Comparison of ENCODE assay signal across 7 cellular contexts in the genomic region with DNA sequence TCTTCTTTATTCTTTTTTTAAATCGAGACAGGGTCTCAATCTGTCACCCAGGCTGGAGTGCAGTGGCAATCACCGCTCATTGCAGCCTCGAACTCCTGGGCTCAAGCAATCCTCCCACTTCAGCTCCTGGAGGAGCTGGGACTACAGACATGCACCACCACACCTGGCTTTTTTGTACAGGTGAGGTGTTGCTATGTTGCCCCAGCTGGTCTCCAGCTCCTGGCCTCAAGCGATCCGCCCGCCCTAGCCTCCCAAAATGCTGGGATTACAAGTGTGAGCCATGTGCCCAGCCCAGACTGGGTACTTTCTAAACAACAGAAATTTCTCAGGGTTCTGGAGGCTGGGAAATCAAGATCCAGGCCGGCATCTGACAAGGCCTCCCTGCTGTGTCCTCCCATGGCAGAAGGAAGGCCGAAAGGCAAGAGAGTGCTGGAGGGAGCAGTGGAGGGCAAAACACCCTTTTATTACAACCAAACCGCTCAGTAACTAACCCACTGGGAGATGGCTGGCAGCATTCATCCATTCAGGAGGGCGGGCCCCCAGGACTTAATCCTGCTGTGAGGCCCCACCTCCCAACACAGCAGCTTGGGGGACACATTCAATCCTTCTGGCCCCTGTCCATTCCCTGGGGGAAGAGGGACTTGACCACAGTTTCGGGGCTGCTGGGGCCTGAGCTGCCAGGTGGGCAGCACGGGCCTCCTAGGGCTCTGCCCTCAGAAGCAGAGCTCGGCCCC.
DNase-seq lines count a peak whose midpoint lies in the region; TF ChIP-seq lines count a peak whose summit lies in the region.
"Not testable (repeated sequence)": the region's sequence is repeated elsewhere in the genome, so short reads cannot be mapped to it uniquely, and the experiment has no call there.

No MANE protein-coding gene starts in this region.

- 77 to 85% (median 79%) methylated on average over 13 of the region's 13 CpGs for WGBS in spleen, 5 donors

- H3K27ac ChIP-seq in BLaER1 treated with 17β-estradiol and CSF1 and Interleukin-3, amounts not matched to agents 10 nM and 100 nM = peak overlapping the region in 3 of 11 experiments; percentile 0 to 32 (median 9); a peak in 3 of 22 replicates
- not testable (repeated sequence) for H3K27ac ChIP-seq in spleen, vagina

- H4K20me1 ChIP-seq in BLaER1 treated with 17β-estradiol and CSF1 and Interleukin-3, amounts not matched to agents 10 nM and 100 nM = not testable (repeated sequence)

- DNase-seq in H7 = peak; percentile 10
- peak; percentile 57 for DNase-seq in activated effector memory CD4-positive, alpha-beta T cell treated with anti-CD3 and anti-CD28 coated beads, Interleukin-2, amount 50 U/mL, for 16 hours
- peak; percentile 39 for DNase-seq in cardiac septum (ENCODE audit: low spot score)
- DNase-seq in mesenteric fat pad (ENCODE audit: low spot score) = peak; percentile 87
- peak; percentile 68 for DNase-seq in spleen
- peak; percentile 77 to 93 for DNase-seq in vagina (ENCODE audit: extremely low spot score in 2 of 2)

- not testable (repeated sequence) for H3K9me3 ChIP-seq in BLaER1 treated with 17β-estradiol and CSF1 and Interleukin-3, amounts not matched to agents 10 nM and 100 nM (replicated peaks in 1 of 11); spleen; vagina

- intact Hi-C loops in cardiac septum (cut with DNase I); spleen (cut with DNase I; ENCODE audit: low total_unique reads): not testable (repeated sequence)
- intact Hi-C loops in vagina (cut with DNase I) = loop anchor here (5.0 kb wide), 1 partner anchor 467 kb away; no protein-coding TSS in a partner anchor

- not testable (repeated sequence) for H3K36me3 ChIP-seq in BLaER1 treated with 17β-estradiol and CSF1 and Interleukin-3, amounts not matched to agents 10 nM and 100 nM; H7 (replicated peaks; ENCODE audit: control insufficient read depth, insufficient read depth, low read length); spleen; vagina

- peak overlapping the region in 4 of 11 experiments; percentile 5 to 58 (median 42); a peak in 7 of 22 replicates for H3K9ac ChIP-seq in BLaER1 treated with 17β-estradiol and CSF1 and Interleukin-3, amounts not matched to agents 10 nM and 100 nM

- H3K4me3 ChIP-seq in BLaER1 treated with 17β-estradiol and CSF1 and Interleukin-3, amounts not matched to agents 10 nM and 100 nM = peak overlapping the region in 1 of 10 experiments; percentile 21; a peak in 1 of 20 replicates
- H3K4me3 ChIP-seq in H7 (ENCODE audit: insufficient read depth, low read depth, low read length); spleen; vagina: not testable (repeated sequence)

- TF ChIP-seq CTCF in spleen (IDR thresholded peaks at IDR 0.05 in 8 of 11, conservative IDR thresholded peaks at IDR 0.05 in 3 of 11); vagina (IDR thresholded peaks at IDR 0.05): not testable (repeated sequence)

- H3K27me3 ChIP-seq in BLaER1 treated with 17β-estradiol and CSF1 and Interleukin-3, amounts not matched to agents 10 nM and 100 nM; H7 (ENCODE audit: control insufficient read depth, insufficient read depth, low read length); vagina: not testable (repeated sequence)
- peaks cover 0 to 12% (median 0%) of the 10 kb centered on the region in 7 donors for H3K27me3 ChIP-seq in spleen (replicated peaks in 1 of 7)

- peak overlapping the region; percentile 6 to 88 (median 73); a peak in 21 of 22 replicates for H3K4me2 ChIP-seq in BLaER1 treated with 17β-estradiol and CSF1 and Interleukin-3, amounts not matched to agents 10 nM and 100 nM

- peaks cover 0 to 73% (median 45%) of the 10 kb centered on the region in 10 experiments; a peak in 18 of 20 replicates for H3K4me1 ChIP-seq in BLaER1 treated with 17β-estradiol and CSF1 and Interleukin-3, amounts not matched to agents 10 nM and 100 nM
- H3K4me1 ChIP-seq in spleen, vagina: not testable (repeated sequence)

- not testable (repeated sequence) for TF ChIP-seq POLR2A in spleen (IDR thresholded peaks at IDR 0.05); vagina (IDR thresholded peaks at IDR 0.05)

Comparison
In these comparisons a context has a peak if more than half of its experiments do, and no peak if none do; other contexts are left out.
1. DNase-seq: peak in every context shown above with its lines; median percentile 87 in mesenteric fat pad; 85 in vagina; 68 in spleen; 57 in activated effector memory CD4-positive, alpha-beta T cell treated with anti-CD3 and anti-CD28 coated beads, Interleukin-2, amount 50 U/mL, for 16 hours; 39 in cardiac septum; 10 in H7.